In the genomic region with DNA sequence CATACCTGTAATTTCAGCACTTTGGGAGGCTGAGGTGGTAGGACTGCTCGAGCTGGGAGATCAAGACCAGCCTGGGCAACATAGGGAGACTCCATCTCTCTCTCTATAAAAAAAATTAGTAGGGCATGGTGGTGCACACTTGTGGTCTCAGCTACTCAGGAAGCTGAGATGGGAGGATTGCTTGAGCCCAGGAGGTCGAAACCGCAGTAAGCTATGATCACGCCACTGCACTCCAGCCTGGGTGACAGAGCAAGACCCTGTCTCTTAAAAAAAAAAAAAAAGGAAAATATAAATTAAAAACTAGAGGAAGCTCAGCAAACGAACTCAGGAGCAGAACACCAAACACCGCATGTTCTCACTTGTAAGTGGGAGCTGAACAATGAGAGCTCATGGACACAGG, we compare ENCODE assay signal across 5 cellular contexts. TPM values are rescaled to one million over a fixed set of nuclear protein-coding genes. Genes with fewer than 3 reads are reported as not detected.
"Had no signal": no experiment of that assay in that cellular context is flagged by ENCODE, and none has a peak within 500 bp of the region (broad histone marks: within the 10 kb centered on the region; RNA-seq: fewer than 3 reads in every experiment).

No MANE protein-coding gene starts in this region.

RNA-seq across cellular contexts. Expression of gene CLEC17A, which starts 41.6 kb away (rescaled TPM):
- total RNA-seq: H1, H9, HepG2, HT1080 had no signal

RNA-seq across cellular contexts. Expression of gene ADGRE3, which starts 50.2 kb away (rescaled TPM):
- total RNA-seq: GM23338, H1, H9, HepG2, HT1080 had no signal
